12 cellular contexts compared by ENCODE assay signal in genomic region chr1:208089971-208090755, GRCh38.
DNase-seq lines count a peak whose midpoint lies in the region; ATAC-seq and TF ChIP-seq lines count a peak whose summit lies in the region.
"Had no signal": no experiment of that assay in that cellular context is flagged by ENCODE, and none has a peak within 500 bp of the region (broad histone marks: within the 10 kb centered on the region; RNA-seq: fewer than 3 reads in every experiment).

No MANE protein-coding gene starts in this region.

- no peak overlapping the region for H3K4me2 ChIP-seq in MM.1S (ENCODE audit: low read depth, low read length)

- H3K9ac ChIP-seq in MM.1S (ENCODE audit: low read length) = no peak overlapping the region

- 33% methylated on average over 11 of the region's 11 CpGs for WGBS in right cardiac atrium

- H3K4me3 Mint-ChIP-seq in glutamatergic neuron (ENCODE audit: unreplicated experiment) = no peak overlapping the region
- no peak overlapping the region for H3K4me3 Mint-ChIP-seq in activated CD4-positive, alpha-beta T cell treated with anti-CD3 and anti-CD28 coated beads, Interleukin-2, amount 10 ng/mL, durations not matched to agents 7 days and 5 days

- no peak overlapping the region for H2AFZ ChIP-seq in MM.1S (ENCODE audit: low read length)

- peaks cover 14% of the 10 kb centered on the region for H3F3A ChIP-seq in MM.1S (ENCODE audit: insufficient read depth, low read length)

- peaks cover 5% of the 10 kb centered on the region for H3K27me3 Mint-ChIP-seq in glutamatergic neuron (ENCODE audit: unreplicated experiment)
- H3K27me3 Mint-ChIP-seq in activated CD4-positive, alpha-beta T cell treated with anti-CD3 and anti-CD28 coated beads, Interleukin-2, amount 10 ng/mL, durations not matched to agents 7 days and 5 days = no peaks in the 10 kb centered on the region

- no peaks in the 10 kb centered on the region for H3K36me3 Mint-ChIP-seq in glutamatergic neuron (ENCODE audit: unreplicated experiment)
- H3K36me3 Mint-ChIP-seq in activated CD4-positive, alpha-beta T cell treated with anti-CD3 and anti-CD28 coated beads, Interleukin-2, amount 10 ng/mL, durations not matched to agents 7 days and 5 days (ENCODE audit: low read depth) = no peaks in the 10 kb centered on the region

- H3K9me2 ChIP-seq in MM.1S (replicated peaks; ENCODE audit: insufficient read depth, low read length) = no peaks in the 10 kb centered on the region

- peak overlapping the region; percentile 6 for H3K27ac ChIP-seq in right cardiac atrium (ENCODE audit: low read length)
- peak overlapping the region; percentile 35 to 63 for H3K27ac ChIP-seq in tibial artery
- no peak overlapping the region for H3K27ac ChIP-seq in MM.1S (ENCODE audit: low read length)
- H3K27ac ChIP-seq in left lung = no peak overlapping the region

- POLR2A ChIA-PET in activated CD4-positive, alpha-beta T cell treated with anti-CD3 and anti-CD28 coated beads, Interleukin-2, amount 10 ng/mL, durations not matched to agents 7 days and 5 days (lab: Charles Lee) = no interaction called here

- no peaks in the 10 kb centered on the region for H4K20me1 ChIP-seq in MM.1S (ENCODE audit: insufficient read depth, low read length)

- no peaks in the 10 kb centered on the region for H3K9me3 ChIP-seq in right cardiac atrium (ENCODE audit: control insufficient read depth, low read length)
- H3K9me3 ChIP-seq in tibial artery = no peaks in the 10 kb centered on the region
- H3K9me3 ChIP-seq in MM.1S (replicated peaks; ENCODE audit: insufficient read depth, low read length) = no peaks in the 10 kb centered on the region
- H3K9me3 ChIP-seq in left lung = no peaks in the 10 kb centered on the region
- H3K9me3 ChIP-seq: mucosa of descending colon, spleen had no signal

- H3K79me2 ChIP-seq in MM.1S (ENCODE audit: low read length) = no peaks in the 10 kb centered on the region

- no peaks in the 10 kb centered on the region for H3K9me3 Mint-ChIP-seq in glutamatergic neuron (ENCODE audit: unreplicated experiment)
- no peaks in the 10 kb centered on the region for H3K9me3 Mint-ChIP-seq in activated CD4-positive, alpha-beta T cell treated with anti-CD3 and anti-CD28 coated beads, Interleukin-2, amount 10 ng/mL, durations not matched to agents 7 days and 5 days

- H3K4me1 ChIP-seq in right cardiac atrium (ENCODE audit: control insufficient read depth, insufficient read depth, low read length) (peaks cover 6% of the 10 kb centered on the region), tibial artery (peaks cover 0 to 37% (median 22%) of the 10 kb centered on the region in 4 donors), MM.1S (ENCODE audit: low read length) (peaks cover 15% of the 10 kb centered on the region), left lung (peaks cover 5 to 21% of the 10 kb centered on the region in 2 donors)

- no peak for TF ChIP-seq CTCF in tibial artery (IDR thresholded peaks at IDR 0.05)
- TF ChIP-seq CTCF in glutamatergic neuron (IDR thresholded peaks at IDR 0.05; ENCODE audit: partially characterized antibody, unreplicated experiment) = no peak
- no peak for TF ChIP-seq CTCF in MM.1S (IDR thresholded peaks at IDR 0.05; ENCODE audit: low read length)
- no peak for TF ChIP-seq CTCF in left lung (IDR thresholded peaks at IDR 0.05)

- peak; percentile 29 to 76 for DNase-seq in NCI-H446 (lab: John Stamatoyannopoulos, UW)
- peak; percentile 77 for DNase-seq in brain pericyte (ENCODE audit: low read depth, low spot score)
- peak; percentile 32 to 77 (median 72) for DNase-seq in right cardiac atrium
- DNase-seq in tibial artery = peak in 1 of 2 donors; percentile 54
- DNase-seq in glutamatergic neuron = no peak
- DNase-seq in MM.1S = no peak
- no peak for DNase-seq in left lung
- no peak for DNase-seq in activated CD4-positive, alpha-beta T cell treated with anti-CD3 and anti-CD28 coated beads, Interleukin-2, amount 10 ng/mL, durations not matched to agents 7 days and 5 days
- DNase-seq: cortex of kidney, NCI-H2171, spleen had no signal

- H3K27me3 ChIP-seq in right cardiac atrium (ENCODE audit: control insufficient read depth, insufficient read depth) = no peaks in the 10 kb centered on the region
- H3K27me3 ChIP-seq in tibial artery = no peaks in the 10 kb centered on the region
- no peaks in the 10 kb centered on the region for H3K27me3 ChIP-seq in MM.1S (replicated peaks; ENCODE audit: insufficient read depth, low read length)
- H3K27me3 ChIP-seq in left lung = no peaks in the 10 kb centered on the region
- H3K27me3 ChIP-seq: spleen had no signal

- peaks cover 20% of the 10 kb centered on the region for H3K4me1 Mint-ChIP-seq in glutamatergic neuron (ENCODE audit: low read depth, unreplicated experiment)
- peaks cover 22% of the 10 kb centered on the region for H3K4me1 Mint-ChIP-seq in activated CD4-positive, alpha-beta T cell treated with anti-CD3 and anti-CD28 coated beads, Interleukin-2, amount 10 ng/mL, durations not matched to agents 7 days and 5 days

- ATAC-seq in right cardiac atrium (peak; percentile 61 to 62), left lung (no peak)
- ATAC-seq: mucosa of descending colon had no signal

- intact Hi-C loops in right cardiac atrium (cut with DNase I) (loop anchor here in 3 of 4 donors (5.0 to 10.0 kb wide), 2 partner anchors 55 to 68 kb away; no protein-coding TSS in a partner anchor), tibial artery (cut with DNase I; ENCODE audit: low total_unique reads) (loop anchor here (10.0 kb wide), 1 partner anchor 65 kb away; no protein-coding TSS in a partner anchor), left lung (cut with DNase I) (no loop called here)

- CTCF ChIA-PET in activated CD4-positive, alpha-beta T cell treated with anti-CD3 and anti-CD28 coated beads, Interleukin-2, amount 10 ng/mL, durations not matched to agents 7 days and 5 days (lab: Charles Lee) = interaction anchor here (1.5 to 1.6 kb wide), 2 partner anchors 10 to 20 kb away, joined by 3 to 5 read pairs; no protein-coding TSS in a partner anchor

- H3K36me3 ChIP-seq in tibial artery (peaks cover 24 to 31% (median 26%) of the 10 kb centered on the region in 3 donors), MM.1S (replicated peaks; ENCODE audit: insufficient read depth, low read length) (no peaks in the 10 kb centered on the region), left lung (peaks cover 0 to 62% of the 10 kb centered on the region in 2 donors)

- H3K27ac Mint-ChIP-seq in glutamatergic neuron (ENCODE audit: unreplicated experiment) = no peak overlapping the region
- no peak overlapping the region for H3K27ac Mint-ChIP-seq in activated CD4-positive, alpha-beta T cell treated with anti-CD3 and anti-CD28 coated beads, Interleukin-2, amount 10 ng/mL, durations not matched to agents 7 days and 5 days

- H3K4me3 ChIP-seq in right cardiac atrium (ENCODE audit: low read length) (no peak overlapping the region), tibial artery (no peak overlapping the region), MM.1S (ENCODE audit: low read length) (no peak overlapping the region), left lung (no peak overlapping the region)
- H3K4me3 ChIP-seq: mucosa of descending colon, spleen had no signal

Comparison
In these comparisons a context has a peak if more than half of its experiments do, and no peak if none do; other contexts are left out.
1. DNase-seq: peak in NCI-H446 (2 of 2), brain pericyte (single experiment) and right cardiac atrium (3 of 3); none in glutamatergic neuron (single experiment), MM.1S (single experiment), left lung (0 of 2) and activated CD4-positive, alpha-beta T cell treated with anti-CD3 and anti-CD28 coated beads, Interleukin-2, amount 10 ng/mL, durations not matched to agents 7 days and 5 days (single experiment).
2. H3K27ac ChIP-seq: peak in right cardiac atrium (single experiment) and tibial artery (2 of 2); none in MM.1S (single experiment) and left lung (0 of 2).
3. intact Hi-C loops: an anchor here in right cardiac atrium (5.0 to 10.0 kb wide) and tibial artery (10.0 kb wide); none called in left lung.